Comparison of ENCODE assay signal across 12 cellular contexts in genomic region chr13:91785435-91786137, GRCh38.
A peak's percentile ranks its signal among the peaks of the same experiment; 100 is the strongest.
DNase-seq lines count a peak whose midpoint lies in the region; ATAC-seq and TF ChIP-seq lines count a peak whose summit lies in the region.
"Had no signal": no experiment of that assay in that cellular context is flagged by ENCODE, and none has a peak within 500 bp of the region (broad histone marks: within the 10 kb centered on the region; RNA-seq: fewer than 3 reads in every experiment).

No MANE protein-coding gene starts in this region.

- DNase-seq in SK-N-SH, result no peak
- DNase-seq in smooth muscle cell (lab: John Stamatoyannopoulos, UW; ENCODE audit: unreplicated experiment), result no peak
- DNase-seq in GM13976 (ENCODE audit: low spot score), result no peak
- DNase-seq in right lobe of liver, result no peak
- DNase-seq in GM19240 (ENCODE audit: insufficient read length, low spot score), result no peak
- DNase-seq: naive thymus-derived CD4-positive, alpha-beta T cell; PC-9 had no signal

- no peak for TF ChIP-seq RAD21 in SK-N-SH (IDR thresholded peaks at IDR 0.05; ENCODE audit: low read length)

- H2AFZ ChIP-seq in SK-N-SH (ENCODE audit: low read depth) (no peak overlapping the region), smooth muscle cell (ENCODE audit: low read depth) (no peak overlapping the region)
- H2AFZ ChIP-seq: PC-9 had no signal

- H3K9ac ChIP-seq in SK-N-SH (no peak overlapping the region), smooth muscle cell (ENCODE audit: low read depth) (no peak overlapping the region)

- H3K36me3 ChIP-seq in SK-N-SH (replicated peaks in 1 of 2; ENCODE audit: control insufficient read depth in 1 of 2, insufficient read depth in 2 of 2, low read length in 1 of 2) (no peaks in the 10 kb centered on the region), smooth muscle cell (ENCODE audit: low read depth) (no peaks in the 10 kb centered on the region), right lobe of liver (no peaks in the 10 kb centered on the region)
- H3K36me3 ChIP-seq: right atrium auricular region had no signal

- TF ChIP-seq EP300 in SK-N-SH (IDR thresholded peaks at IDR 0.05; ENCODE audit: borderline replicate concordance in 1 of 2, low read depth in 1 of 2, low read length in 1 of 2), result no peak

- H3F3A ChIP-seq in SK-N-SH (replicated peaks; ENCODE audit: insufficient read depth), result no peaks in the 10 kb centered on the region
- H3F3A ChIP-seq in smooth muscle cell (ENCODE audit: low read depth), result no peaks in the 10 kb centered on the region

- intact Hi-C loops in right lobe of liver (cut with DNase I), result no loop called here

- CTCF ChIA-PET in SK-N-SH (lab: Yijun Ruan, JAX), result interaction anchor here (0.6 to 0.8 kb wide), 2 partner anchors 125 to 404 kb away, joined by 3 to 5 read pairs; no protein-coding TSS in a partner anchor

- H3K27ac ChIP-seq in SK-N-SH (ENCODE audit: low read depth in 2 of 2, low read length in 1 of 2), result no peak overlapping the region
- no peak overlapping the region for H3K27ac ChIP-seq in smooth muscle cell (ENCODE audit: low read depth)
- H3K27ac ChIP-seq in right lobe of liver, result no peak overlapping the region
- H3K27ac ChIP-seq: 22Rv1, PC-9, right atrium auricular region had no signal

- 42% methylated on average over 5 of the region's 5 CpGs for WGBS in SK-N-SH (ENCODE audit: low lambda C conversion rate)
- 68% methylated on average over 5 of the region's 5 CpGs for WGBS in smooth muscle cell (ENCODE audit: low lambda C conversion rate)
- WGBS in right lobe of liver (ENCODE audit: insufficient coverage, low coverage, low lambda C conversion rate, missing lambda C conversion rate), result 65% methylated on average over 5 of the region's 5 CpGs

- H3K4me1 ChIP-seq in SK-N-SH (ENCODE audit: control insufficient read depth in 1 of 2, insufficient read depth in 2 of 2, low read depth in 1 of 2, low read length in 1 of 2) (no peaks in the 10 kb centered on the region), smooth muscle cell (ENCODE audit: low read depth) (no peaks in the 10 kb centered on the region), right lobe of liver (no peaks in the 10 kb centered on the region)
- H3K4me1 ChIP-seq: right atrium auricular region had no signal

- no peak for TF ChIP-seq CTCF in SK-N-SH (IDR thresholded peaks at IDR 0.05)
- no peak for TF ChIP-seq CTCF in smooth muscle cell (IDR thresholded peaks at IDR 0.05; ENCODE audit: borderline replicate concordance, insufficient read depth, poor library complexity, severe bottlenecking)
- no peak for TF ChIP-seq CTCF in GM13976 (IDR thresholded peaks at IDR 0.05; ENCODE audit: borderline replicate concordance, control extremely low read depth, extremely low read depth, insufficient read depth, missing control alignments)
- no peak for TF ChIP-seq CTCF in right lobe of liver (IDR thresholded peaks at IDR 0.05)

- POLR2A ChIA-PET in SK-N-SH (lab: Yijun Ruan, JAX), result no interaction called here

- no peak overlapping the region for H3K4me2 ChIP-seq in SK-N-SH
- H3K4me2 ChIP-seq in smooth muscle cell, result peak overlapping the region; percentile 41
- H3K4me2 ChIP-seq: PC-9 had no signal

- H3K4me3 ChIP-seq in SK-N-SH (ENCODE audit: low read depth in 2 of 2, low read length in 1 of 2) (no peak overlapping the region), smooth muscle cell (no peak overlapping the region), right lobe of liver (no peak overlapping the region)
- H3K4me3 ChIP-seq: PC-9, right atrium auricular region had no signal

- no peak for TF ChIP-seq POLR2A in right lobe of liver (IDR thresholded peaks at IDR 0.05)

- H3K27me3 ChIP-seq in SK-N-SH (ENCODE audit: insufficient read depth) (no peaks in the 10 kb centered on the region), smooth muscle cell (ENCODE audit: low read depth) (no peaks in the 10 kb centered on the region), right lobe of liver (no peaks in the 10 kb centered on the region)
- H3K27me3 ChIP-seq: right atrium auricular region had no signal

- no peaks in the 10 kb centered on the region for H3K9me3 ChIP-seq in SK-N-SH
- no peaks in the 10 kb centered on the region for H3K9me3 ChIP-seq in smooth muscle cell (replicated peaks; ENCODE audit: low read depth)
- no peaks in the 10 kb centered on the region for H3K9me3 ChIP-seq in right lobe of liver
- H3K9me3 ChIP-seq: right atrium auricular region had no signal

- H4K20me1 ChIP-seq in SK-N-SH (ENCODE audit: insufficient read depth) (no peaks in the 10 kb centered on the region), smooth muscle cell (ENCODE audit: low read depth) (no peaks in the 10 kb centered on the region)

- in situ Hi-C loops in GM13976 (cut with MboI; ENCODE audit: low sequenced_read_pairs, unreplicated experiment), result no loop called here

- ATAC-seq in SK-N-SH treated with all-trans-retinoic acid at 6 μM for 48 hours (peak; percentile 40; the same call in 1 of the 3 replicates), HG02642 (IDR thresholded peaks at IDR 0.05; ENCODE audit: poor library complexity, unreplicated experiment) (peak; percentile 82), HG03442 (IDR thresholded peaks at IDR 0.05; ENCODE audit: unreplicated experiment) (peak; percentile 88), right lobe of liver (no peak)
- ATAC-seq: naive thymus-derived CD4-positive, alpha-beta T cell had no signal

- no peaks in the 10 kb centered on the region for H3K9me2 ChIP-seq in SK-N-SH

- no peaks in the 10 kb centered on the region for H3K79me2 ChIP-seq in SK-N-SH (ENCODE audit: insufficient read depth)
- H3K79me2 ChIP-seq in smooth muscle cell (ENCODE audit: low read depth), result no peaks in the 10 kb centered on the region

TF ChIP-seq in SK-N-SH treated with all-trans-retinoic acid at 6 μM for 48 hours, 23 proteins besides CTCF, POLR2A, EP300 and RAD21 (continues in another document):
- TF ChIP-seq ARNTL (CRISPR knock-in tag; IDR thresholded peaks at IDR 0.05; ENCODE audit: borderline replicate concordance, low read depth) (no peak), TOX (CRISPR knock-in tag; IDR thresholded peaks at IDR 0.05; ENCODE audit: borderline replicate concordance) (no peak), CREB5 (CRISPR knock-in tag; IDR thresholded peaks at IDR 0.05; ENCODE audit: low read depth) (no peak), SNAI2 (CRISPR knock-in tag; IDR thresholded peaks at IDR 0.05) (no peak), ZFP30 (CRISPR knock-in tag; IDR thresholded peaks at IDR 0.05) (no peak)

TF ChIP-seq in SK-N-SH, 30 proteins besides CTCF, POLR2A, EP300 and RAD21 (continues in another document):
- TF ChIP-seq JUND (IDR thresholded peaks at IDR 0.05) (no peak), RFX5 (IDR thresholded peaks at IDR 0.05; ENCODE audit: low read length) (no peak), USF2 (IDR thresholded peaks at IDR 0.05; ENCODE audit: borderline replicate concordance, low read depth, low read length) (no peak), TAF1 (IDR thresholded peaks at IDR 0.05; ENCODE audit: borderline replicate concordance, low read depth, low read length) (no peak), FOSL2 (IDR thresholded peaks at IDR 0.05; ENCODE audit: borderline replicate concordance, low read depth) (no peak), TCF12 (IDR thresholded peaks at IDR 0.05) (no peak), MEF2A (IDR thresholded peaks at IDR 0.05; ENCODE audit: borderline replicate concordance, low read depth) (no peak), NFIC (IDR thresholded peaks at IDR 0.05; ENCODE audit: borderline replicate concordance) (no peak), POLR2AphosphoS5 (IDR thresholded peaks at IDR 0.05; ENCODE audit: low read depth, low read length) (no peak), FOXJ3 (CRISPR knock-in tag; IDR thresholded peaks at IDR 0.05) (no peak), RCOR1 (IDR thresholded peaks at IDR 0.05; ENCODE audit: low read length) (no peak), REST (IDR thresholded peaks at IDR 0.05; ENCODE audit: low read depth, low read length) (no peak), SMC3 (IDR thresholded peaks at IDR 0.05; ENCODE audit: low read depth, low read length) (no peak), EZH2phosphoT487 (IDR thresholded peaks at IDR 0.05; ENCODE audit: borderline replicate concordance, low read depth) (no peak), SIN3A (IDR thresholded peaks at IDR 0.05; ENCODE audit: borderline replicate concordance, low read depth, low read length) (no peak)

Comparison
In these comparisons a context has a peak if more than half of its experiments do, and no peak if none do; other contexts are left out.
1. ATAC-seq: peak in SK-N-SH treated with all-trans-retinoic acid at 6 μM for 48 hours (single experiment), HG02642 (single experiment) and HG03442 (single experiment); none in right lobe of liver (0 of 4).